Comparison of ENCODE assay signal across 21 cellular contexts in genomic region chr12:49547090-49547690, GRCh38.
"Had no signal": no experiment of that assay in that cellular context is flagged by ENCODE, and none has a peak within 500 bp of the region (broad histone marks: within the 10 kb centered on the region; RNA-seq: fewer than 3 reads in every experiment).

No MANE protein-coding gene starts in this region.

- H3K27ac ChIP-seq: cardiac muscle cell, ovary, skin epidermis, stomach, suprapubic skin, tibial nerve, VCaP had no signal

- ATAC-seq: left lobe of liver; naive thymus-derived CD8-positive, alpha-beta T cell; right cardiac atrium; stimulated activated memory B cell treated with anti-CD40 and anti-IgM and Interleukin-4, amounts not matched to agents 10 μg/mL and 1 μg/mL and 100 μg/mL, for 72 hours had no signal

- H3K27me3 ChIP-seq: ovary had no signal

- DNase-seq: activated CD4-positive, alpha-beta T cell treated with anti-CD3 and anti-CD28 coated beads for 1 hour; activated CD4-positive, alpha-beta T cell treated with anti-CD3 and anti-CD28 coated beads, Interleukin-2, amount 50 U/mL, for 4 hours; amygdala; cortex of kidney; effector CD4-positive, alpha-beta T cell; foreskin melanocyte; naive thymus-derived CD8-positive, alpha-beta T cell; right cardiac atrium; stimulated activated CD4-positive, alpha-beta T cell treated with anti-CD3 and anti-CD28 coated beads, Interleukin-2, amount 100 ng/mL, for 24 hours; stomach had no signal

- H3K27ac Mint-ChIP-seq: stimulated activated memory B cell treated with anti-CD40 and anti-IgM and Interleukin-4, amounts not matched to agents 10 μg/mL and 1 μg/mL and 100 μg/mL, for 72 hours; T-helper 2 cell treated with Interferon-gamma antibody and Interleukin-4, amounts not matched to agents 5 μg/mL and 100 μg/mL, for 36 hours had no signal

- H3K9me3 ChIP-seq: ovary, stomach, suprapubic skin, tibial nerve had no signal

- H3K4me3 ChIP-seq: cardiac muscle cell, lung, ovary, skin epidermis, stomach, suprapubic skin, tibial nerve had no signal

- H3K36me3 Mint-ChIP-seq: naive thymus-derived CD8-positive, alpha-beta T cell; stimulated activated memory B cell treated with anti-CD40 and anti-IgM and Interleukin-4, amounts not matched to agents 10 μg/mL and 1 μg/mL and 100 μg/mL, for 72 hours had no signal

- H3K4me3 Mint-ChIP-seq: stimulated activated memory B cell treated with anti-CD40 and anti-IgM and Interleukin-4, amounts not matched to agents 10 μg/mL and 1 μg/mL and 100 μg/mL, for 72 hours; T-helper 2 cell treated with Interferon-gamma antibody and Interleukin-4, amounts not matched to agents 5 μg/mL and 100 μg/mL, for 36 hours had no signal

- H3K9me3 Mint-ChIP-seq: activated naive CD8-positive, alpha-beta T cell treated with anti-CD3 and anti-CD28 coated beads, Interleukin-2, amount 10 ng/mL, durations not matched to agents 7 days and 5 days; naive thymus-derived CD8-positive, alpha-beta T cell; stimulated activated memory B cell treated with anti-CD40 and anti-IgM and Interleukin-4, amounts not matched to agents 10 μg/mL and 1 μg/mL and 100 μg/mL, for 72 hours; T-helper 2 cell treated with Interferon-gamma antibody and Interleukin-4, amounts not matched to agents 5 μg/mL and 100 μg/mL, for 36 hours had no signal

- H3K36me3 ChIP-seq: cardiac muscle cell, ovary, stomach, suprapubic skin, tibial nerve had no signal
